23 cellular contexts compared by ENCODE assay signal in genomic region chr7:156576216-156577063, GRCh38.
"Had no signal": no experiment of that assay in that cellular context is flagged by ENCODE, and none has a peak within 500 bp of the region (broad histone marks: within the 10 kb centered on the region; RNA-seq: fewer than 3 reads in every experiment).

No MANE protein-coding gene starts in this region.

- H3K27ac ChIP-seq: adrenal gland, PC-9 had no signal

- DNase-seq: activated B cell treated with CpG ODN at 0.5 μM for 24 hours; activated CD4-positive, alpha-beta memory T cell treated with anti-CD3 and anti-CD28 coated beads for 36 hours; activated CD4-positive, alpha-beta T cell treated with anti-CD3 and anti-CD28 coated beads for 1 hour; activated CD4-positive, alpha-beta T cell treated with anti-CD3 and anti-CD28 coated beads, Interleukin-2, amount 10 ng/mL, durations not matched to agents 7 days and 5 days; activated CD8-positive, alpha-beta memory T cell treated with anti-CD3 and anti-CD28 coated beads for 24 hours; activated gamma-delta T cell; activated naive CD4-positive, alpha-beta T cell treated with anti-CD3 and anti-CD28 coated beads for 36 hours; activated T-cell treated with anti-CD3 and anti-CD28 coated beads, Interleukin-2, amount 50 U/mL, for 4 hours; adrenal gland; anterior cingulate cortex; cerebellar nuclear complex; Kasumi-1; NCI-H1105 treated with DMSO at 0.1 percent for 48 hours; NCI-H1436 treated with DMSO at 0.1 percent for 48 hours; NCI-H187; NCI-H2081; NCI-H510A treated with DMSO at 0.1 percent for 48 hours; NCI-H69; PC-9; SIG-M5; T-helper 17 cell; T-helper 9 cell had no signal

- H3K27me3 ChIP-seq: adrenal gland had no signal

- H3K4me3 Mint-ChIP-seq: activated B cell treated with CpG ODN at 0.5 μM for 24 hours; activated CD4-positive, alpha-beta memory T cell treated with anti-CD3 and anti-CD28 coated beads for 36 hours; activated CD4-positive, alpha-beta T cell treated with anti-CD3 and anti-CD28 coated beads, Interleukin-2, amount 10 ng/mL, durations not matched to agents 7 days and 5 days; activated naive CD4-positive, alpha-beta T cell treated with anti-CD3 and anti-CD28 coated beads for 36 hours; activated naive CD8-positive, alpha-beta T cell; activated T-cell treated with anti-CD3 and anti-CD28 coated beads, Interleukin-2, amount 50 U/mL, for 4 hours; T-helper 17 cell had no signal

- H3K4me1 ChIP-seq: adrenal gland had no signal

- H3K27ac Mint-ChIP-seq: activated B cell treated with CpG ODN at 0.5 μM for 24 hours; activated CD4-positive, alpha-beta memory T cell treated with anti-CD3 and anti-CD28 coated beads for 36 hours; activated CD4-positive, alpha-beta T cell treated with anti-CD3 and anti-CD28 coated beads, Interleukin-2, amount 10 ng/mL, durations not matched to agents 7 days and 5 days; activated naive CD4-positive, alpha-beta T cell treated with anti-CD3 and anti-CD28 coated beads for 36 hours; activated naive CD8-positive, alpha-beta T cell; T-helper 17 cell had no signal

- H3K4me1 Mint-ChIP-seq: activated B cell treated with CpG ODN at 0.5 μM for 24 hours; activated CD4-positive, alpha-beta T cell treated with anti-CD3 and anti-CD28 coated beads, Interleukin-2, amount 10 ng/mL, durations not matched to agents 7 days and 5 days; T-helper 17 cell had no signal

- H3K4me2 ChIP-seq: PC-9 had no signal

- H3K9me3 Mint-ChIP-seq: activated CD4-positive, alpha-beta T cell treated with anti-CD3 and anti-CD28 coated beads, Interleukin-2, amount 10 ng/mL, durations not matched to agents 7 days and 5 days; activated naive CD4-positive, alpha-beta T cell treated with anti-CD3 and anti-CD28 coated beads for 36 hours; activated T-cell treated with anti-CD3 and anti-CD28 coated beads, Interleukin-2, amount 50 U/mL, for 4 hours had no signal

- H3K36me3 ChIP-seq: adrenal gland had no signal

- H2AFZ ChIP-seq: PC-9 had no signal

- H3K4me3 ChIP-seq: adrenal gland, PC-9 had no signal

- ATAC-seq: activated T-cell treated with anti-CD3 and anti-CD28 coated beads, Interleukin-2, amount 50 U/mL, for 4 hours; T-helper 17 cell had no signal

- H3K36me3 Mint-ChIP-seq: activated CD4-positive, alpha-beta memory T cell treated with anti-CD3 and anti-CD28 coated beads for 36 hours; activated naive CD8-positive, alpha-beta T cell had no signal

- H3K9me3 ChIP-seq: adrenal gland had no signal
